13 cellular contexts compared by ENCODE assay signal in the genomic region with DNA sequence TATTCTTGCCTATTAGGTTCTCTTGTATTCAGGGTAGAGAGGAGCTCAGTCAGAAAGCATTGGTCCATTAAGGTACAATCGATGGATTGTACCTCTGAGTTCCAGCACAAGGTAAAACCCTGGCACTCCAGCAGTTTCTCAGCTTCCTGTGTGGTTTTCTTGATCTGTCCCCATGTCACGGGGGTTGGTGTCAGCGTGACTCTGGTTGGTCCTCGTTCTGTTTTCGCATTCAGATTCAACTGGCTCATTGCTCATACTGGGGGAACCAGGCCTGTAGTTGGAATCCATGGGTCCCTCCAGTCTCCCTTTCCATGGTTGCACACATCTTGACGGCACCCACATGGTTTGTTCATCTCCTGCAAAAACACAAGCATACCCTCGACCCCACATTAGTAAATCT. TPM values are rescaled to one million over a fixed set of nuclear protein-coding genes. Genes with fewer than 3 reads are reported as not detected.
DNase-seq lines count a peak whose midpoint lies in the region; ATAC-seq and TF ChIP-seq lines count a peak whose summit lies in the region.
"Had no signal": no experiment of that assay in that cellular context is flagged by ENCODE, and none has a peak within 500 bp of the region (broad histone marks: within the 10 kb centered on the region; RNA-seq: fewer than 3 reads in every experiment).

No MANE protein-coding gene starts in this region.

- TF ChIP-seq POLR2A in heart left ventricle (IDR thresholded peaks at IDR 0.05) (no peak), right lobe of liver (IDR thresholded peaks at IDR 0.05) (no peak)

- TF ChIP-seq CTCF in heart left ventricle (IDR thresholded peaks at IDR 0.05) (no peak), right lobe of liver (IDR thresholded peaks at IDR 0.05) (no peak)

- intact Hi-C loops in heart left ventricle (cut with DNase I) (loop anchor here in 1 of 10 donors (5.0 kb wide), 1 partner anchor 48 kb away; no protein-coding TSS in a partner anchor), right lobe of liver (cut with DNase I) (loop anchor here (5.0 to 10.0 kb wide), 3 partner anchors 45 to 165 kb away; no protein-coding TSS in a partner anchor)

- no peaks in the 10 kb centered on the region for H3K27me3 ChIP-seq in effector memory CD4-positive, alpha-beta T cell (replicated peaks; ENCODE audit: control insufficient read depth, insufficient read depth, low read length, poor library complexity, severe bottlenecking)
- H3K27me3 ChIP-seq in heart left ventricle (peaks cover 0 to 38% (median 0%) of the 10 kb centered on the region in 9 donors), right lobe of liver (no peaks in the 10 kb centered on the region)

- H3K36me3 Mint-ChIP-seq in T-helper 2 cell treated with Interferon-gamma antibody and Interleukin-4, amounts not matched to agents 5 μg/mL and 100 μg/mL, for 36 hours (ENCODE audit: low read depth), result peaks cover 18% of the 10 kb centered on the region

- DNase-seq in T-helper 2 cell treated with Interferon-gamma antibody and Interleukin-4, amounts not matched to agents 5 μg/mL and 100 μg/mL, for 36 hours (ENCODE audit: low spot score), result peak; percentile 45
- peak; percentile 43 for DNase-seq in activated T-cell treated with anti-CD3 and anti-CD28 coated beads for 48 hours (ENCODE audit: low read depth)
- peak; percentile 22 to 47 (median 41) for DNase-seq in effector memory CD4-positive, alpha-beta T cell
- peak in 2 of 3 donors; percentile 33 to 35 for DNase-seq in stimulated activated CD4-positive, alpha-beta T cell treated with anti-CD3 and anti-CD28 coated beads, TNF-alpha, amount 100 ng/mL, for 48 hours (ENCODE audit: low read depth in 3 of 3)
- DNase-seq in heart left ventricle, result no peak
- DNase-seq in right lobe of liver, result no peak
- DNase-seq in 8988T, result no peak
- no peak for DNase-seq in NCI-H1105 treated with DMSO at 0.1 percent for 48 hours (lab: John Stamatoyannopoulos, UW)
- DNase-seq: aorta, NCI-H1436 treated with DMSO at 0.1 percent for 48 hours, NCI-H524, psoas muscle had no signal

- H3K9me3 ChIP-seq in effector memory CD4-positive, alpha-beta T cell (ENCODE audit: control insufficient read depth, low read length), result no peaks in the 10 kb centered on the region
- no peaks in the 10 kb centered on the region for H3K9me3 ChIP-seq in heart left ventricle
- no peaks in the 10 kb centered on the region for H3K9me3 ChIP-seq in right lobe of liver
- H3K9me3 ChIP-seq: psoas muscle had no signal

- no peaks in the 10 kb centered on the region for H3K36me3 ChIP-seq in effector memory CD4-positive, alpha-beta T cell (ENCODE audit: control insufficient read depth, insufficient read depth, low read length)
- H3K36me3 ChIP-seq in heart left ventricle (no peaks in the 10 kb centered on the region), right lobe of liver (no peaks in the 10 kb centered on the region)

- H3K4me1 Mint-ChIP-seq in T-helper 2 cell treated with Interferon-gamma antibody and Interleukin-4, amounts not matched to agents 5 μg/mL and 100 μg/mL, for 36 hours (ENCODE audit: low read depth), result peaks cover 56% of the 10 kb centered on the region

- H3K4me3 Mint-ChIP-seq in T-helper 2 cell treated with Interferon-gamma antibody and Interleukin-4, amounts not matched to agents 5 μg/mL and 100 μg/mL, for 36 hours, result peak overlapping the region; percentile 37

- H3K27ac Mint-ChIP-seq in T-helper 2 cell treated with Interferon-gamma antibody and Interleukin-4, amounts not matched to agents 5 μg/mL and 100 μg/mL, for 36 hours, result peak overlapping the region; percentile 78

- peaks cover 22% of the 10 kb centered on the region for H3K27me3 Mint-ChIP-seq in T-helper 2 cell treated with Interferon-gamma antibody and Interleukin-4, amounts not matched to agents 5 μg/mL and 100 μg/mL, for 36 hours (ENCODE audit: low read depth)

- H3K4me3 ChIP-seq in effector memory CD4-positive, alpha-beta T cell (ENCODE audit: insufficient read depth, low read depth, low read length, poor library complexity, severe bottlenecking), result no peak overlapping the region
- H3K4me3 ChIP-seq in heart left ventricle, result no peak overlapping the region
- H3K4me3 ChIP-seq in right lobe of liver, result no peak overlapping the region
- H3K4me3 ChIP-seq: psoas muscle had no signal

- peak overlapping the region; percentile 62 for H3K27ac ChIP-seq in effector memory CD4-positive, alpha-beta T cell (ENCODE audit: insufficient read depth, low read length, poor library complexity, severe bottlenecking)
- H3K27ac ChIP-seq in heart left ventricle (peak overlapping the region in 1 of 12 donors; percentile 32), right lobe of liver (no peak overlapping the region)
- H3K27ac ChIP-seq: C4-2B, psoas muscle had no signal

- WGBS in heart left ventricle, 4 donors, result 77 to 86% (median 82%) methylated on average over 7 of the region's 7 CpGs
- 37% methylated on average over 3 of the region's 7 CpGs for WGBS in right lobe of liver (ENCODE audit: insufficient coverage, low coverage, low lambda C conversion rate, missing lambda C conversion rate)

- H3K9me3 Mint-ChIP-seq in T-helper 2 cell treated with Interferon-gamma antibody and Interleukin-4, amounts not matched to agents 5 μg/mL and 100 μg/mL, for 36 hours, result peaks cover 8% of the 10 kb centered on the region

- no peak for ATAC-seq in heart left ventricle
- no peak for ATAC-seq in right lobe of liver
- ATAC-seq: psoas muscle had no signal

- peaks cover 31% of the 10 kb centered on the region for H3K4me1 ChIP-seq in effector memory CD4-positive, alpha-beta T cell (ENCODE audit: control insufficient read depth, insufficient read depth, low read length, poor library complexity, severe bottlenecking)
- H3K4me1 ChIP-seq in heart left ventricle (peaks cover 0 to 6% (median 4%) of the 10 kb centered on the region in 12 donors), right lobe of liver (peaks cover 0 to 5% (median 0%) of the 10 kb centered on the region in 4 donors)

RNA-seq across cellular contexts. Expression of gene RASGEF1A, which starts 32.7 kb away (rescaled TPM):
- total RNA-seq in heart left ventricle, result 1 to 10 TPM in 6 of 9 donors, under 1 TPM in 3; 0.49 to 5.1 (median 1.4) TPM
- under 1 TPM; 0.14 to 0.42 TPM for polyA plus RNA-seq in heart left ventricle
- under 1 TPM; 0.05 to 0.30 (median 0.12) TPM for total RNA-seq in right lobe of liver

Comparison
In these comparisons a context has a peak if more than half of its experiments do, and no peak if none do; other contexts are left out.
1. DNase-seq: peak in T-helper 2 cell treated with Interferon-gamma antibody and Interleukin-4, amounts not matched to agents 5 μg/mL and 100 μg/mL, for 36 hours (single experiment), activated T-cell treated with anti-CD3 and anti-CD28 coated beads for 48 hours (single experiment), effector memory CD4-positive, alpha-beta T cell (3 of 3) and stimulated activated CD4-positive, alpha-beta T cell treated with anti-CD3 and anti-CD28 coated beads, TNF-alpha, amount 100 ng/mL, for 48 hours (2 of 3); none in heart left ventricle (0 of 5), right lobe of liver (0 of 3), 8988T (single experiment) and NCI-H1105 treated with DMSO at 0.1 percent for 48 hours (single experiment).